28 cellular contexts compared by ENCODE assay signal in genomic region chr2:111910609-111911277, GRCh38. TPM values are rescaled to one million over a fixed set of nuclear protein-coding genes. Genes with fewer than 3 reads are reported as not detected.
A peak's percentile ranks its signal among the peaks of the same experiment; 100 is the strongest.
DNase-seq lines count a peak whose midpoint lies in the region; ATAC-seq and TF ChIP-seq lines count a peak whose summit lies in the region.
"Had no signal": no experiment of that assay in that cellular context is flagged by ENCODE, and none has a peak within 500 bp of the region (broad histone marks: within the 10 kb centered on the region; RNA-seq: fewer than 3 reads in every experiment).

No MANE protein-coding gene starts in this region.

- no peak for DNase-seq in Right ventricle myocardium superior
- no peak for DNase-seq in cardiac septum (ENCODE audit: low spot score)
- peak; percentile 54 for DNase-seq in lung (ENCODE audit: low spot score)
- DNase-seq in type B pancreatic cell (ENCODE audit: extremely low spot score, unreplicated experiment): no peak
- DNase-seq in GM13977 (ENCODE audit: low spot score): no peak
- DNase-seq: activated naive CD4-positive, alpha-beta T cell treated with anti-CD3 and anti-CD28 coated beads for 36 hours; activated T-cell treated with anti-CD3 and anti-CD28 coated beads, Interleukin-2, amount 50 U/mL, for 72 hours; brain microvascular endothelial cell; CD8-positive, alpha-beta memory T cell; GDM1; H9; mammary epithelial cell; NCI-H1417; NCI-H2081 treated with DMSO at 0.1 percent for 48 hours; NCI-H526; posterior cingulate gyrus; stimulated activated CD4-positive, alpha-beta T cell treated with anti-CD3 and anti-CD28 coated beads, Interleukin-15, amount 100 ng/mL, for 24 hours; SW 1271; T-helper 9 cell; tibial artery had no signal

- WGBS in lung, 2 donors: 51 to 54% methylated on average over 2 of the region's 2 CpGs

- H3K27ac ChIP-seq in cingulate gyrus (ENCODE audit: low read depth, low read length) (peak overlapping the region; percentile 65), lung (ENCODE audit: low read depth in 1 of 2, low read length in 1 of 2) (no peak overlapping the region)
- H3K27ac ChIP-seq: brain microvascular endothelial cell, neural progenitor cell, Peyer's patch, tibial artery had no signal

- peak overlapping the region; percentile 55 for H3K27ac Mint-ChIP-seq in type B pancreatic cell
- H3K27ac Mint-ChIP-seq: activated naive CD4-positive, alpha-beta T cell treated with anti-CD3 and anti-CD28 coated beads for 36 hours; activated T-cell treated with anti-CD3 and anti-CD28 coated beads, Interleukin-2, amount 50 U/mL, for 72 hours; B cell; CD8-positive, alpha-beta memory T cell; H9; neural progenitor cell; stimulated activated naive CD8-positive, alpha-beta T cell treated with anti-CD3 and anti-CD28 coated beads, Interleukin-15, Interleukin-2, amounts not matched to agents 100 ng/mL and 50 ng/mL, for 24 hours had no signal

- H3K9me3 Mint-ChIP-seq in type B pancreatic cell: no peaks in the 10 kb centered on the region
- H3K9me3 Mint-ChIP-seq: activated naive CD4-positive, alpha-beta T cell treated with anti-CD3 and anti-CD28 coated beads for 36 hours; activated T-cell treated with anti-CD3 and anti-CD28 coated beads, Interleukin-2, amount 50 U/mL, for 72 hours; CD8-positive, alpha-beta memory T cell; H9; neural progenitor cell; stimulated activated naive CD8-positive, alpha-beta T cell treated with anti-CD3 and anti-CD28 coated beads, Interleukin-15, Interleukin-2, amounts not matched to agents 100 ng/mL and 50 ng/mL, for 24 hours had no signal

- no peak overlapping the region for H3K4me3 ChIP-seq in lung
- H3K4me3 ChIP-seq: adrenal gland, neural progenitor cell, Peyer's patch, tibial artery had no signal

- H3K4me1 Mint-ChIP-seq in type B pancreatic cell (ENCODE audit: unreplicated experiment): peaks cover 53% of the 10 kb centered on the region

- no peaks in the 10 kb centered on the region for H3K27me3 ChIP-seq in lung (ENCODE audit: control insufficient read depth, insufficient read depth)
- H3K27me3 ChIP-seq: adrenal gland, brain microvascular endothelial cell, neural progenitor cell, Peyer's patch, tibial artery had no signal

- no peaks in the 10 kb centered on the region for H3K36me3 ChIP-seq in lung (ENCODE audit: control insufficient read depth in 2 of 2, insufficient read depth in 2 of 2, low read length in 2 of 2)
- H3K36me3 ChIP-seq: adrenal gland, brain microvascular endothelial cell, neural progenitor cell, Peyer's patch, tibial artery had no signal

- TF ChIP-seq CTCF in lung (IDR thresholded peaks at IDR 0.05; ENCODE audit: control extremely low read depth, extremely low read depth) (no peak), type B pancreatic cell (conservative IDR thresholded peaks at IDR 0.05) (no peak), GM13977 (IDR thresholded peaks at IDR 0.05; ENCODE audit: extremely low read depth, insufficient read depth, missing control alignments) (no peak)

- H3K4me3 Mint-ChIP-seq in type B pancreatic cell: no peak overlapping the region
- H3K4me3 Mint-ChIP-seq: activated naive CD4-positive, alpha-beta T cell treated with anti-CD3 and anti-CD28 coated beads for 36 hours; activated T-cell treated with anti-CD3 and anti-CD28 coated beads, Interleukin-2, amount 50 U/mL, for 72 hours; B cell; CD8-positive, alpha-beta memory T cell; H9; neural progenitor cell; stimulated activated naive CD8-positive, alpha-beta T cell treated with anti-CD3 and anti-CD28 coated beads, Interleukin-15, Interleukin-2, amounts not matched to agents 100 ng/mL and 50 ng/mL, for 24 hours had no signal

- in situ Hi-C loops in GM13977 (cut with MboI; ENCODE audit: low pct_unique_long_range_greater_than_20kb, low sequenced_read_pairs, unreplicated experiment): no loop called here

- H3K9me3 ChIP-seq in lung (ENCODE audit: control insufficient read depth in 2 of 2, insufficient read depth in 1 of 2, low read length in 1 of 2): no peaks in the 10 kb centered on the region
- H3K9me3 ChIP-seq: adrenal gland, Peyer's patch, tibial artery had no signal

- intact Hi-C loops in Right ventricle myocardium superior (cut with DNase I) (no loop called here), cardiac septum (cut with DNase I) (no loop called here)

- peaks cover 11% of the 10 kb centered on the region for H3K36me3 Mint-ChIP-seq in type B pancreatic cell
- H3K36me3 Mint-ChIP-seq: CD8-positive, alpha-beta memory T cell; neural progenitor cell had no signal

- H3K4me1 ChIP-seq in lung (ENCODE audit: control insufficient read depth in 2 of 2, insufficient read depth in 2 of 2, low read length in 2 of 2): peaks cover 2 to 8% of the 10 kb centered on the region in 2 donors

- no peaks in the 10 kb centered on the region for H3K27me3 Mint-ChIP-seq in type B pancreatic cell
- H3K27me3 Mint-ChIP-seq: B cell; CD8-positive, alpha-beta memory T cell; stimulated activated naive CD8-positive, alpha-beta T cell treated with anti-CD3 and anti-CD28 coated beads, Interleukin-15, Interleukin-2, amounts not matched to agents 100 ng/mL and 50 ng/mL, for 24 hours had no signal

- ATAC-seq in Right ventricle myocardium superior (ENCODE audit: poor library complexity): peak; percentile 49
- no peak for ATAC-seq in lung (ENCODE audit: insufficient read depth, low FRiP score)
- no peak for ATAC-seq in GM21390 (IDR thresholded peaks at IDR 0.05; ENCODE audit: unreplicated experiment)
- no peak for ATAC-seq in GM21515 (IDR thresholded peaks at IDR 0.05; ENCODE audit: unreplicated experiment)
- ATAC-seq: activated T-cell treated with anti-CD3 and anti-CD28 coated beads, Interleukin-2, amount 50 U/mL, for 72 hours had no signal

RNA-seq across cellular contexts. Expression of gene MERTK, which starts 12.3 kb away (rescaled TPM):
- total RNA-seq in Right ventricle myocardium superior: 5.0 TPM
- total RNA-seq in cardiac septum: 5.8 TPM
- total RNA-seq in lung: 10 to 100 TPM; 20.2 to 24.7 TPM
- 10 to 100 TPM in 1 of 2 donors, 1 to 10 TPM in 1; 5.5 to 33.1 TPM for polyA plus RNA-seq in lung
- total RNA-seq in type B pancreatic cell (ENCODE audit: low replicate concordance): 25.7 and 48.4 TPM in 2 replicates

RNA-seq across cellular contexts. Expression of gene ANAPC1, which starts 26.8 kb away (rescaled TPM):
- total RNA-seq in Right ventricle myocardium superior (17.1 TPM), cardiac septum (21.1 TPM), lung (10 to 100 TPM; 36.3 to 64.4 TPM), type B pancreatic cell (ENCODE audit: low replicate concordance) (50.3 and 52.9 TPM in 2 replicates)
- polyA plus RNA-seq in lung: 1 to 10 TPM; 6.6 to 9.0 TPM
